ENCODE assay signal across 1 cellular context in the genomic region with DNA sequence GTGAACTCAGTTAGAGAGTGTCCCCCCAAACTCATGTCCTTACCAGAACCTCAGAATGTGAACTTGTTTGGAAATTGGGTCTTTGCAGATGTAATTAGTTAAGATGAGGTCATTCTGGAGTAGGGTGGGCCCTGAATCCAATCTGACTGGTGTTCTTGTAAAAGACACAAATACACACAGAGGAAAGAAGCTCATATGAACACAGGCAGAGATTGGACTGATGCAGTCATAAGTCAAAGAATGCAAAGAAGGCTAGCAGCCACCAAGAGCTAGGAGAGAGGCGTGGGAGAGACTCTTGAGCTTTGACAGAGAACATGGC.
TF ChIP-seq lines count a peak whose summit lies in the region.

No MANE protein-coding gene starts in this region.

TF ChIP-seq in SK-N-SH, 30 proteins besides CTCF, POLR2A, EP300 and RAD21:
- TF ChIP-seq JUND (IDR thresholded peaks at IDR 0.05) (no peak), FOXM1 (IDR thresholded peaks at IDR 0.05; ENCODE audit: low read depth) (no peak), FOSL2 (IDR thresholded peaks at IDR 0.05; ENCODE audit: borderline replicate concordance, low read depth) (no peak), CHD2 (IDR thresholded peaks at IDR 0.05; ENCODE audit: low read length, partially characterized antibody) (no peak), MEF2A (IDR thresholded peaks at IDR 0.05; ENCODE audit: borderline replicate concordance, low read depth) (no peak), NFIC (IDR thresholded peaks at IDR 0.05; ENCODE audit: borderline replicate concordance) (no peak), TAF1 (IDR thresholded peaks at IDR 0.05; ENCODE audit: borderline replicate concordance, low read depth, low read length) (no peak), RXRA (IDR thresholded peaks at IDR 0.05; ENCODE audit: borderline replicate concordance, low read depth) (no peak), TEAD4 (IDR thresholded peaks at IDR 0.05; ENCODE audit: borderline replicate concordance, insufficient read depth) (no peak), GABPA (IDR thresholded peaks at IDR 0.05; ENCODE audit: low read depth) (no peak), TCF12 (IDR thresholded peaks at IDR 0.05) (no peak)
- TF ChIP-seq, protein P1, sequence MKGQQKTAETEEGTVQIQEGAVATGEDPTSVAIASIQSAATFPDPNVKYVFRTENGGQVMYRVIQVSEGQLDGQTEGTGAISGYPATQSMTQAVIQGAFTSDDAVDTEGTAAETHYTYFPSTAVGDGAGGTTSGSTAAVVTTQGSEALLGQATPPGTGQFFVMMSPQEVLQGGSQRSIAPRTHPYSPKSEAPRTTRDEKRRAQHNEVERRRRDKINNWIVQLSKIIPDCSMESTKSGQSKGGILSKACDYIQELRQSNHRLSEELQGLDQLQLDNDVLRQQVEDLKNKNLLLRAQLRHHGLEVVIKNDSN (IDR thresholded peaks at IDR 0.05; ENCODE audit: borderline replicate concordance, low read depth), result no peak
- TF ChIP-seq, protein P2, sequence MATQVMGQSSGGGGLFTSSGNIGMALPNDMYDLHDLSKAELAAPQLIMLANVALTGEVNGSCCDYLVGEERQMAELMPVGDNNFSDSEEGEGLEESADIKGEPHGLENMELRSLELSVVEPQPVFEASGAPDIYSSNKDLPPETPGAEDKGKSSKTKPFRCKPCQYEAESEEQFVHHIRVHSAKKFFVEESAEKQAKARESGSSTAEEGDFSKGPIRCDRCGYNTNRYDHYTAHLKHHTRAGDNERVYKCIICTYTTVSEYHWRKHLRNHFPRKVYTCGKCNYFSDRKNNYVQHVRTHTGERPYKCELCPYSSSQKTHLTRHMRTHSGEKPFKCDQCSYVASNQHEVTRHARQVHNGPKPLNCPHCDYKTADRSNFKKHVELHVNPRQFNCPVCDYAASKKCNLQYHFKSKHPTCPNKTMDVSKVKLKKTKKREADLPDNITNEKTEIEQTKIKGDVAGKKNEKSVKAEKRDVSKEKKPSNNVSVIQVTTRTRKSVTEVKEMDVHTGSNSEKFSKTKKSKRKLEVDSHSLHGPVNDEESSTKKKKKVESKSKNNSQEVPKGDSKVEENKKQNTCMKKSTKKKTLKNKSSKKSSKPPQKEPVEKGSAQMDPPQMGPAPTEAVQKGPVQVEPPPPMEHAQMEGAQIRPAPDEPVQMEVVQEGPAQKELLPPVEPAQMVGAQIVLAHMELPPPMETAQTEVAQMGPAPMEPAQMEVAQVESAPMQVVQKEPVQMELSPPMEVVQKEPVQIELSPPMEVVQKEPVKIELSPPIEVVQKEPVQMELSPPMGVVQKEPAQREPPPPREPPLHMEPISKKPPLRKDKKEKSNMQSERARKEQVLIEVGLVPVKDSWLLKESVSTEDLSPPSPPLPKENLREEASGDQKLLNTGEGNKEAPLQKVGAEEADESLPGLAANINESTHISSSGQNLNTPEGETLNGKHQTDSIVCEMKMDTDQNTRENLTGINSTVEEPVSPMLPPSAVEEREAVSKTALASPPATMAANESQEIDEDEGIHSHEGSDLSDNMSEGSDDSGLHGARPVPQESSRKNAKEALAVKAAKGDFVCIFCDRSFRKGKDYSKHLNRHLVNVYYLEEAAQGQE (IDR thresholded peaks at IDR 0.05; ENCODE audit: low read depth, low read length), result no peak
- TF ChIP-seq, protein P3, sequence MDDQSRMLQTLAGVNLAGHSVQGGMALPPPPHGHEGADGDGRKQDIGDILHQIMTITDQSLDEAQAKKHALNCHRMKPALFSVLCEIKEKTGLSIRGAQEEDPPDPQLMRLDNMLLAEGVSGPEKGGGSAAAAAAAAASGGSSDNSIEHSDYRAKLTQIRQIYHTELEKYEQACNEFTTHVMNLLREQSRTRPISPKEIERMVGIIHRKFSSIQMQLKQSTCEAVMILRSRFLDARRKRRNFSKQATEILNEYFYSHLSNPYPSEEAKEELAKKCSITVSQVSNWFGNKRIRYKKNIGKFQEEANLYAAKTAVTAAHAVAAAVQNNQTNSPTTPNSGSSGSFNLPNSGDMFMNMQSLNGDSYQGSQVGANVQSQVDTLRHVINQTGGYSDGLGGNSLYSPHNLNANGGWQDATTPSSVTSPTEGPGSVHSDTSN (IDR thresholded peaks at IDR 0.05), result no peak
TF ChIP-seq in SK-N-SH: peak in this region for 0.
